8 cellular contexts compared by ENCODE assay signal in genomic region chr5:175908207-175908980, GRCh38. TPM values are rescaled to one million over a fixed set of nuclear protein-coding genes. Genes with fewer than 3 reads are reported as not detected.
"Had no signal": no experiment of that assay in that cellular context is flagged by ENCODE, and none has a peak within 500 bp of the region (broad histone marks: within the 10 kb centered on the region; RNA-seq: fewer than 3 reads in every experiment).

No MANE protein-coding gene starts in this region.

RNA-seq across cellular contexts. Expression of gene CPLX2, which starts 37.0 kb away (rescaled TPM):
- total RNA-seq: cardiac septum; natural killer cell treated with Interleukin-12 subunit alpha and Interleukin-12 subunit beta and Interleukin-15 and Interleukin-18, amount 100 ng/mL, for 72 hours; omental fat pad; renal cortical epithelial cell; skeletal muscle tissue; subcutaneous adipose tissue; T-cell; tibial nerve had no signal
